Comparison of ENCODE assay signal across 8 cellular contexts in the genomic region with DNA sequence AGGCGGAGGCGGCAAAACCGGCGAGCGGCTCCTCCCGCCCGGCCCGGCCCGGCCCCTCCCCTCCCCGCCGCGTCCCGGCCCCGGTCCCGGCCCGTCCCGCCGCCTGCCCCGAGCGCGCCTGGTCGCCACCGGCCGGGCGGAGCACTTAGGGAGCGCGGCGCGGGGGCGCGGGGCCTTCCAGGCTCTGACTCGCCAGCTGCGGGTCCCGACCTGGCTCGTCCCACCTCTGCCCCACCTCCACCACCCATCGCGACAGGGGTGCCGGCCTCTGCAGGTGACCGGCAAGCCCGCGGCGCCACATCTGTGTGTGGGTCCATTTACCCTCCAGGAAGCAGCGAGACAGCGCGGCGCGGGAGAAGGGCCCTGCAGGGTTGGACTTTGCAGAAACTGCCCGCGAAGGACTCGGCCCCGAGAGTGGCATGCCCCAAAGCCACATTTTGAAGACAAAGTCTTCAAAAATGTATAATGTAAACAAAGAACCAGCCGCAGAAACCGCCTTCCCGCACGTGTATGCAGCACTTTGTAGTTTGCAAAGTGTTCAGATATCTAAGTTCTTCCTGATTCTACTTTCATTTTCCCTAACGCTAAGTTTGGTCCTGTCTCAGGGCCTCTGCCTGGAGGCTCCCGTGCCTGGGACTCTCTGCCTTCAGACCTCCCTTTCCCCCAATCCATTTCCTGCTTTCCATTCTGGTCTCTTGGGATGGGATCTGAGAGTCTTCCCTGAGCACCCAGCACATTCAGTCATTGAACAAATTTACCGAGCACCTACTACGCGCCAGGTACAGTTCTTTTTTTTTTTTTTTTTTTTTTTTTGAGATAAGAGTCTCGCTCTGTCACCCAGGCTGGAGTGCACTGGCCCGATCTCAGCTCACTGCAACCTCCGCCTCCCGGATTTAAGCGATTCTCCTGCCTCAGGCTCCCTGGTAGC. TPM values are rescaled to one million over a fixed set of nuclear protein-coding genes. Genes with fewer than 3 reads are reported as not detected.
DNase-seq lines count a peak whose midpoint lies in the region; ATAC-seq and TF ChIP-seq lines count a peak whose summit lies in the region.

TMCO4 (minus strand) TSS at position 40 of the 928 bp plus-strand sequence. CDS start 19,158 bp downstream, outside the sequence.

- WGBS in heart right ventricle, 2 donors, result 13% methylated on average over 54 to 55 of the region's 65 CpGs

- H3K27me3 ChIP-seq in adipocyte (replicated peaks; ENCODE audit: control insufficient read depth, insufficient read depth, low read length), result no peaks in the 10 kb centered on the region
- H3K27me3 ChIP-seq in heart right ventricle, result peaks cover 0 to 6% (median 0%) of the 10 kb centered on the region in 7 donors
- H3K27me3 ChIP-seq in uterus, result no peaks in the 10 kb centered on the region

- H3K4me3 ChIP-seq in adipocyte (ENCODE audit: low read length) (peak within 1 kb of the TSS; percentile 78), heart right ventricle (peak within 1 kb of the TSS; percentile 47 to 84 (median 74)), uterus (peak within 1 kb of the TSS; percentile 64 to 71)

- H3K9me3 ChIP-seq in adipocyte (ENCODE audit: control insufficient read depth, low read length), result no peaks in the 10 kb centered on the region
- no peaks in the 10 kb centered on the region for H3K9me3 ChIP-seq in heart right ventricle
- no peaks in the 10 kb centered on the region for H3K9me3 ChIP-seq in uterus

- H3K36me3 ChIP-seq in adipocyte (ENCODE audit: control insufficient read depth, insufficient read depth, low read length, severe bottlenecking), result no peaks in the 10 kb centered on the region
- H3K36me3 ChIP-seq in heart right ventricle, result peaks cover 0 to 5% (median 0%) of the 10 kb centered on the region in 9 donors
- no peaks in the 10 kb centered on the region for H3K36me3 ChIP-seq in uterus

- DNase-seq in A172 (ENCODE audit: low spot score), result peak; percentile 50
- DNase-seq in T follicular helper cell (ENCODE audit: low read depth), result peak; percentile 3
- peak; percentile 74 for DNase-seq in adipocyte (ENCODE audit: low read depth)
- peak; percentile 19 to 56 for DNase-seq in heart right ventricle
- peak; percentile 86 for DNase-seq in posterior vena cava (ENCODE audit: low spot score)
- peak; percentile 35 to 55 for DNase-seq in uterus

- intact Hi-C loops in heart right ventricle (cut with DNase I), result loop anchor here in 1 of 10 donors (10.0 kb wide), 1 partner anchor 85 kb away; no protein-coding TSS in a partner anchor
- intact Hi-C loops in posterior vena cava (cut with DNase I), result no loop called here
- intact Hi-C loops in uterus (cut with DNase I; ENCODE audit: low total_unique reads), result loop anchor here (10.0 kb wide), 1 partner anchor 85 kb away; the partner anchor contains the start of gene OTUD3

- TF ChIP-seq CTCF in heart right ventricle (IDR thresholded peaks at IDR 0.05), result peak in 1 of 9 donors; percentile 3
- no peak for TF ChIP-seq CTCF in uterus (IDR thresholded peaks at IDR 0.05)

- peak within 1 kb of the TSS; percentile 81 for H3K9ac ChIP-seq in adipocyte (ENCODE audit: low read length)

- peak in 1 of 2 donors; percentile 3 for TF ChIP-seq POLR2A in uterus (IDR thresholded peaks at IDR 0.05)

- ATAC-seq in GM18511 (IDR thresholded peaks at IDR 0.05; ENCODE audit: unreplicated experiment) (peak; percentile 56), HG03521 (IDR thresholded peaks at IDR 0.05; ENCODE audit: unreplicated experiment) (peak; percentile 10), heart right ventricle (peak; percentile 60 to 86 (median 74))

- H3K27ac ChIP-seq in heart right ventricle, result peak within 1 kb of the TSS; percentile 59 to 91 (median 78)
- peak within 1 kb of the TSS; percentile 89 to 90 for H3K27ac ChIP-seq in uterus

- H3K4me1 ChIP-seq in adipocyte (ENCODE audit: control insufficient read depth, insufficient read depth, low read length) (peaks cover 27% of the 10 kb centered on the region), heart right ventricle (peaks cover 0 to 20% (median 15%) of the 10 kb centered on the region in 9 donors), uterus (no peaks in the 10 kb centered on the region)

RNA-seq across cellular contexts. Expression of gene TMCO4, which starts in this region (rescaled TPM):
- 4.0 and 12.6 TPM in 2 replicates for total RNA-seq in A172 (2014; rRNA removed; shearing (Covaris generic))
- total RNA-seq in heart right ventricle (1 to 10 TPM; 6.6 to 9.7 (median 8.0) TPM), posterior vena cava (10 to 100 TPM; 12.3 to 13.2 TPM), uterus (10 to 100 TPM; 11.8 to 41.2 (median 21.8) TPM)
- polyA plus RNA-seq in heart right ventricle, result 10 to 100 TPM in 1 of 2 donors, 1 to 10 TPM in 1; 6.1 to 12.2 TPM

Comparison
In these comparisons a context has a peak if more than half of its experiments do, and no peak if none do; other contexts are left out.
1. Peak in every context shown above with its lines: DNase-seq, ATAC-seq, H3K4me3 ChIP-seq and H3K27ac ChIP-seq.
2. DNase-seq: peak in every context shown above with its lines; median percentile 86 in posterior vena cava; 74 in adipocyte; 50 in A172; 45 in uterus; 38 in heart right ventricle; 3 in T follicular helper cell.
3. ATAC-seq: peak in every context shown above with its lines; median percentile 74 in heart right ventricle; 56 in GM18511; 10 in HG03521.